ENCODE assay signal across 13 cellular contexts in genomic region chr4:10186228-10187214, GRCh38.
DNase-seq lines count a peak whose midpoint lies in the region; ATAC-seq and TF ChIP-seq lines count a peak whose summit lies in the region.
"Had no signal": no experiment of that assay in that cellular context is flagged by ENCODE, and none has a peak within 500 bp of the region (broad histone marks: within the 10 kb centered on the region; RNA-seq: fewer than 3 reads in every experiment).

No MANE protein-coding gene starts in this region.

- TF ChIP-seq CTCF in OCI-LY7 (conservative IDR thresholded peaks at IDR 0.05; ENCODE audit: low read length) (peak; percentile 31; the same call in 1 of the 2 replicates), fibroblast of pulmonary artery (IDR thresholded peaks at IDR 0.05; ENCODE audit: low read length, missing control alignments) (peak; percentile 36)

- POLR2A ChIA-PET in OCI-LY7 (lab: Charles Lee), result interaction anchor here (1.0 kb wide), 1 partner anchor 16 kb away, joined by 3 read pairs; no protein-coding TSS in a partner anchor

- H4K20me1 ChIP-seq in OCI-LY7 (ENCODE audit: insufficient read depth, low read length), result no peaks in the 10 kb centered on the region

- H2AFZ ChIP-seq in ACC112 (ENCODE audit: low read length, unreplicated experiment), result no peak overlapping the region
- no peak overlapping the region for H2AFZ ChIP-seq in OCI-LY7 (ENCODE audit: low read length)

- intact Hi-C loops in OCI-LY7 (cut with micrococcal nuclease; ENCODE audit: unreplicated experiment), result no loop called here

- no peak overlapping the region for H3K4me2 ChIP-seq in OCI-LY7 (ENCODE audit: low read length)

- H3K36me3 ChIP-seq in ACC112 (ENCODE audit: insufficient read depth, low read length), result no peaks in the 10 kb centered on the region
- no peaks in the 10 kb centered on the region for H3K36me3 ChIP-seq in OCI-LY7 (ENCODE audit: insufficient read depth, low read length)
- H3K36me3 ChIP-seq: heart right ventricle, suprapubic skin had no signal

- peak; percentile 72 for DNase-seq in EH (ENCODE audit: low read depth)
- no peak for DNase-seq in OCI-LY7 (ENCODE audit: low spot score)
- peak; percentile 49 for DNase-seq in fibroblast of pulmonary artery (ENCODE audit: low read depth)
- DNase-seq in DMS153 (lab: John Stamatoyannopoulos, UW), result no peak
- DNase-seq: activated CD4-positive, alpha-beta T cell treated with anti-CD3 and anti-CD28 coated beads for 48 hours; activated naive CD4-positive, alpha-beta T cell treated with anti-CD3 and anti-CD28 coated beads, Interleukin-2, amount 50 U/mL, for 16 hours; heart right ventricle; NCI-H2107 had no signal

- H3K4me1 ChIP-seq in ACC112 (ENCODE audit: control insufficient read depth, insufficient read depth, low read length, unreplicated experiment) (peaks cover 34% of the 10 kb centered on the region), OCI-LY7 (ENCODE audit: insufficient read depth, low read length, poor library complexity, severe bottlenecking) (no peaks in the 10 kb centered on the region)
- H3K4me1 ChIP-seq: suprapubic skin had no signal

- no TSS peak for BruUV-seq in OCI-LY7 (replicated peaks; lab: Mats Ljungman, UMichigan)

- ATAC-seq in HG03439 (IDR thresholded peaks at IDR 0.05; ENCODE audit: unreplicated experiment) (no peak), HG02588 (IDR thresholded peaks at IDR 0.05; ENCODE audit: unreplicated experiment) (no peak), HG03571 (IDR thresholded peaks at IDR 0.05; ENCODE audit: unreplicated experiment) (no peak)

- no peaks in the 10 kb centered on the region for H3K9me3 ChIP-seq in OCI-LY7 (ENCODE audit: low read length)
- H3K9me3 ChIP-seq: heart right ventricle, suprapubic skin had no signal

- H3K27ac ChIP-seq in ACC112 (ENCODE audit: low read depth, low read length) (peak overlapping the region; percentile 24; the same call in 1 of the 2 replicates), OCI-LY7 (ENCODE audit: low read depth, low read length, poor library complexity, severe bottlenecking) (no peak overlapping the region)
- H3K27ac ChIP-seq: suprapubic skin had no signal

- no peaks in the 10 kb centered on the region for H3K9me2 ChIP-seq in OCI-LY7 (ENCODE audit: insufficient read depth, low read length)

- no peaks in the 10 kb centered on the region for H3K79me2 ChIP-seq in ACC112 (ENCODE audit: control insufficient read depth, insufficient read depth, low read length, unreplicated experiment)
- H3K79me2 ChIP-seq in OCI-LY7 (ENCODE audit: insufficient read depth, low read depth, low read length), result no peaks in the 10 kb centered on the region

- no peaks in the 10 kb centered on the region for H3K27me3 ChIP-seq in ACC112 (ENCODE audit: insufficient read depth, low read length)
- H3K27me3 ChIP-seq: heart right ventricle, suprapubic skin had no signal

- CTCF ChIA-PET in OCI-LY7 (lab: Charles Lee; ENCODE audit: unreplicated experiment), result no interaction called here

- no peak overlapping the region for H3K4me3 ChIP-seq in ACC112 (ENCODE audit: low read depth, low read length)
- no peak overlapping the region for H3K4me3 ChIP-seq in OCI-LY7 (ENCODE audit: low read depth, low read length, poor library complexity, severe bottlenecking)
- H3K4me3 ChIP-seq in fibroblast of pulmonary artery (replicated peaks; ENCODE audit: low read depth, low read length), result no peak overlapping the region
- H3K4me3 ChIP-seq: heart right ventricle, suprapubic skin had no signal

Comparison
In these comparisons a context has a peak if more than half of its experiments do, and no peak if none do; other contexts are left out.
1. DNase-seq: peak in EH (single experiment) and fibroblast of pulmonary artery (single experiment); none in OCI-LY7 (single experiment) and DMS153 (single experiment).